ENCODE assay signal across 1 cellular context in genomic region chr1:200336901-200337391, GRCh38.
TF ChIP-seq lines count a peak whose summit lies in the region.

No MANE protein-coding gene starts in this region.

TF ChIP-seq in H1, 55 proteins besides CTCF, POLR2A, EP300 and RAD21 (continued from another document):
- TF ChIP-seq CHD2 (IDR thresholded peaks at IDR 0.05; ENCODE audit: low read length) (no peak), GABPA (IDR thresholded peaks at IDR 0.05; ENCODE audit: borderline replicate concordance, insufficient read depth, low read length) (no peak), SP1 (IDR thresholded peaks at IDR 0.05; ENCODE audit: low read depth, low read length) (no peak), SAP30 (IDR thresholded peaks at IDR 0.05; ENCODE audit: insufficient read depth, insufficient replicate concordance, low read length) (no peak), CHD7 (IDR thresholded peaks at IDR 0.05; ENCODE audit: insufficient replicate concordance, low read length) (no peak)
